In genomic region chr9:128689820-128690683, GRCh38 we compare ENCODE assay signal across 8 cellular contexts. TPM values are rescaled to one million over a fixed set of nuclear protein-coding genes. Genes with fewer than 3 reads are reported as not detected.
DNase-seq lines count a peak whose midpoint lies in the region; ATAC-seq, FAIRE-seq and TF ChIP-seq lines count a peak whose summit lies in the region.

No MANE protein-coding gene starts in this region.

- H3K4me1 Mint-ChIP-seq in activated CD8-positive, alpha-beta T cell treated with anti-CD3 and anti-CD28 coated beads, Interleukin-2, amount 10 ng/mL, durations not matched to agents 7 days and 5 days (ENCODE audit: low read depth), result peaks cover 55% of the 10 kb centered on the region

- dilution Hi-C loops in endothelial cell of umbilical vein (cut with MboI; ENCODE audit: extremely low pct_ligation_motif_present, low sequenced_read_pairs), result no loop called here

- peak overlapping the region; percentile 81 for H3K9ac ChIP-seq in endothelial cell of umbilical vein (replicated peaks; ENCODE audit: extremely low read depth, insufficient read depth, low read length)
- peak overlapping the region; percentile 78 for H3K9ac ChIP-seq in mucosa of stomach (ENCODE audit: low read length)
- peak overlapping the region; percentile 1 to 86 (median 82) for H3K9ac ChIP-seq in subcutaneous abdominal adipose tissue (ENCODE audit: low read length in 5 of 5)

- H3K27me3 ChIP-seq in endothelial cell of umbilical vein (ENCODE audit: control insufficient read depth in 2 of 2, insufficient read depth in 2 of 2, low read length in 2 of 2), result no peaks in the 10 kb centered on the region
- no peaks in the 10 kb centered on the region for H3K27me3 ChIP-seq in mucosa of stomach (ENCODE audit: control insufficient read depth, insufficient read depth, low read length)
- H3K27me3 ChIP-seq in subcutaneous abdominal adipose tissue (ENCODE audit: control insufficient read depth in 5 of 5, insufficient read depth in 4 of 5, low read length in 5 of 5), result no peaks in the 10 kb centered on the region

- peaks cover 12% of the 10 kb centered on the region for H3K4me1 ChIP-seq in endothelial cell of umbilical vein (ENCODE audit: control insufficient read depth, extremely low read depth, insufficient read depth, low read length)
- H3K4me1 ChIP-seq in mucosa of stomach (ENCODE audit: control insufficient read depth, insufficient read depth, low read length), result peaks cover 34% of the 10 kb centered on the region
- H3K4me1 ChIP-seq in subcutaneous abdominal adipose tissue (ENCODE audit: control insufficient read depth in 5 of 5, insufficient read depth in 5 of 5, low read length in 5 of 5), result peaks cover 2 to 38% (median 21%) of the 10 kb centered on the region in 5 donors

- H4K20me1 ChIP-seq in endothelial cell of umbilical vein (replicated peaks; ENCODE audit: control insufficient read depth, extremely low read depth, insufficient read depth, low read length), result peaks cover 5% of the 10 kb centered on the region

- no peak for TF ChIP-seq CTCF in endothelial cell of umbilical vein (IDR thresholded peaks at IDR 0.05; ENCODE audit: extremely low read depth in 1 of 2, insufficient read depth in 1 of 2, low read depth in 1 of 2, low read length in 2 of 2)

- CTCF ChIA-PET in activated CD8-positive, alpha-beta T cell treated with anti-CD3 and anti-CD28 coated beads, Interleukin-2, amount 10 ng/mL, durations not matched to agents 7 days and 5 days (lab: Charles Lee), result interaction anchor here (1.1 to 4.5 kb wide), 5 partner anchors 10 to 442 kb away, joined by 3 to 42 read pairs (median 5); partner anchors contain the start of genes PKN3 and ZDHHC12
- CTCF ChIA-PET in endothelial cell of umbilical vein (lab: Charles Lee), result interaction anchor here (1.8 to 2.0 kb wide), 2 partner anchors 10 to 12 kb away, joined by 6 to 8 read pairs; partner anchors contain the start of gene PKN3

- H3K79me2 ChIP-seq in endothelial cell of umbilical vein (ENCODE audit: control insufficient read depth, insufficient read depth, low read length), result peaks cover 50% of the 10 kb centered on the region

- no TSS peak for BruUV-seq in endothelial cell of umbilical vein (replicated peaks; lab: Mats Ljungman, UMichigan)

- peak overlapping the region; percentile 50 to 79 (median 78) for H3K4me3 ChIP-seq in endothelial cell of umbilical vein (replicated peaks in 1 of 3; ENCODE audit: insufficient read depth in 1 of 3, low read depth in 1 of 3, low read length in 3 of 3)
- peak overlapping the region; percentile 74 for H3K4me3 ChIP-seq in mucosa of stomach (ENCODE audit: low read length)
- H3K4me3 ChIP-seq in subcutaneous abdominal adipose tissue (ENCODE audit: low read depth in 1 of 5, low read length in 5 of 5), result peak overlapping the region; percentile 66 to 85 (median 80)

- peak overlapping the region; percentile 97 for H3K4me3 Mint-ChIP-seq in activated CD8-positive, alpha-beta T cell treated with anti-CD3 and anti-CD28 coated beads, Interleukin-2, amount 10 ng/mL, durations not matched to agents 7 days and 5 days

- H3K27ac Mint-ChIP-seq in activated CD8-positive, alpha-beta T cell treated with anti-CD3 and anti-CD28 coated beads, Interleukin-2, amount 10 ng/mL, durations not matched to agents 7 days and 5 days, result peak overlapping the region; percentile 95

- H3K36me3 Mint-ChIP-seq in activated CD8-positive, alpha-beta T cell treated with anti-CD3 and anti-CD28 coated beads, Interleukin-2, amount 10 ng/mL, durations not matched to agents 7 days and 5 days (ENCODE audit: low read depth), result peaks cover 48% of the 10 kb centered on the region

- no peak overlapping the region for H2AFZ ChIP-seq in endothelial cell of umbilical vein (ENCODE audit: low read depth, low read length)

- H3K9me1 ChIP-seq in endothelial cell of umbilical vein (replicated peaks; ENCODE audit: control insufficient read depth, extremely low read depth, insufficient read depth, low read length), result no peaks in the 10 kb centered on the region

- POLR2A ChIA-PET in activated CD8-positive, alpha-beta T cell treated with anti-CD3 and anti-CD28 coated beads, Interleukin-2, amount 10 ng/mL, durations not matched to agents 7 days and 5 days (lab: Charles Lee), result interaction anchor here (0.7 to 2.5 kb wide), 10 partner anchors 8 to 139 kb away, joined by 3 to 8 read pairs (median 6); partner anchors contain the start of gene ZDHHC12
- POLR2A ChIA-PET in endothelial cell of umbilical vein (lab: Charles Lee), result interaction anchor here (0.9 kb wide), 1 partner anchor 138 kb away, joined by 3 read pairs; the partner anchor contains the start of gene SPTAN1

- H3K27ac ChIP-seq in endothelial cell of umbilical vein (ENCODE audit: insufficient read depth, low read depth, low read length) (peak overlapping the region; percentile 39), subcutaneous abdominal adipose tissue (ENCODE audit: low read depth, low read length) (peak overlapping the region; percentile 14)

- H3K9me3 ChIP-seq in endothelial cell of umbilical vein (replicated peaks; ENCODE audit: control insufficient read depth, insufficient read depth, low read length), result no peaks in the 10 kb centered on the region
- H3K9me3 ChIP-seq in mucosa of stomach (ENCODE audit: control insufficient read depth, low read length), result no peaks in the 10 kb centered on the region
- no peaks in the 10 kb centered on the region for H3K9me3 ChIP-seq in subcutaneous abdominal adipose tissue (ENCODE audit: control insufficient read depth in 5 of 5, low read length in 5 of 5)

- no peaks in the 10 kb centered on the region for H3K9me3 Mint-ChIP-seq in activated CD8-positive, alpha-beta T cell treated with anti-CD3 and anti-CD28 coated beads, Interleukin-2, amount 10 ng/mL, durations not matched to agents 7 days and 5 days (ENCODE audit: insufficient read depth)

- peak; percentile 18 for DNase-seq in NK-92 treated with Interleukin-12 subunit alpha and Interleukin-12 subunit beta, amount 100 ng/mL, for 24 hours (lab: John Stamatoyannopoulos, UW)
- DNase-seq in NK-92 (lab: John Stamatoyannopoulos, UW; ENCODE audit: unreplicated experiment), result no peak
- peak; percentile 14 for DNase-seq in NCI-H1105 treated with DMSO at 0.1 percent for 48 hours (lab: John Stamatoyannopoulos, UW)
- DNase-seq in activated CD8-positive, alpha-beta T cell treated with anti-CD3 and anti-CD28 coated beads, Interleukin-2, amount 10 ng/mL, durations not matched to agents 7 days and 5 days, result peak; percentile 67
- DNase-seq in endothelial cell of umbilical vein (ENCODE audit: low read depth, low spot score), result peak; percentile 15

- no peaks in the 10 kb centered on the region for H3K27me3 Mint-ChIP-seq in activated CD8-positive, alpha-beta T cell treated with anti-CD3 and anti-CD28 coated beads, Interleukin-2, amount 10 ng/mL, durations not matched to agents 7 days and 5 days (ENCODE audit: low read depth)

- H3K36me3 ChIP-seq in endothelial cell of umbilical vein (ENCODE audit: control insufficient read depth in 2 of 2, extremely low read depth in 1 of 2, insufficient read depth in 2 of 2, low read length in 2 of 2) (peaks cover 17 to 20% of the 10 kb centered on the region in 2 experiments), mucosa of stomach (ENCODE audit: control insufficient read depth, insufficient read depth, low read length) (no peaks in the 10 kb centered on the region), subcutaneous abdominal adipose tissue (ENCODE audit: control insufficient read depth in 5 of 5, insufficient read depth in 5 of 5, low read length in 5 of 5) (peaks cover 20 to 34% (median 26%) of the 10 kb centered on the region in 5 donors)

- peak; percentile 21 for TF ChIP-seq POLR2A in endothelial cell of umbilical vein (IDR thresholded peaks at IDR 0.05; ENCODE audit: low read depth, low read length)

- no peak for ATAC-seq in activated CD8-positive, alpha-beta T cell treated with anti-CD3 and anti-CD28 coated beads, Interleukin-2, amount 10 ng/mL, durations not matched to agents 7 days and 5 days
- ATAC-seq in GM21723 (IDR thresholded peaks at IDR 0.05; ENCODE audit: unreplicated experiment), result no peak

- H3K4me2 ChIP-seq in endothelial cell of umbilical vein (ENCODE audit: insufficient read depth, low read length), result peak overlapping the region; percentile 95

- FAIRE-seq in endothelial cell of umbilical vein (lab: Jason Lieb, UNC), result no peak

- intact Hi-C loops in endothelial cell of umbilical vein (cut with micrococcal nuclease), result loop anchor here (1.0 to 5.0 kb wide), 5 partner anchors 12 to 138 kb away; partner anchors contain the start of genes DYNC2I2, PKN3, SPTAN1 and ZDHHC12

RNA-seq across cellular contexts. Expression of gene SET, which starts 1.0 kb away (rescaled TPM):
- total RNA-seq in activated CD8-positive, alpha-beta T cell treated with anti-CD3 and anti-CD28 coated beads, Interleukin-2, amount 10 ng/mL, durations not matched to agents 7 days and 5 days, result 100 to 1,000 TPM; 574 to 607 TPM
- total RNA-seq in endothelial cell of umbilical vein, result 448 and 483 TPM in 2 replicates
- polyA plus RNA-seq in endothelial cell of umbilical vein, result 61.1 and 96.9 TPM in 2 replicates
- polyA plus RNA-seq in endothelial cell of umbilical vein (2011; cell fraction: cytosol; rRNA removed), result 102 and 105 TPM in 2 replicates
- polyA plus RNA-seq in endothelial cell of umbilical vein (2011; cell fraction: nucleus; rRNA removed), result 97.8 and 153 TPM in 2 replicates
- polyA plus RNA-seq in endothelial cell of umbilical vein (2012), result 325 and 505 TPM in 2 replicates
- polyA minus RNA-seq in endothelial cell of umbilical vein, result 90.4 and 106 TPM in 2 replicates
- 487 TPM for polyA minus RNA-seq in endothelial cell of umbilical vein (2011; cell fraction: cytosol; rRNA and poly(A)+ RNA removed)
- polyA minus RNA-seq in endothelial cell of umbilical vein (2011; cell fraction: nucleus; rRNA and poly(A)+ RNA removed), result 47.0 and 61.7 TPM in 2 replicates

RNA-seq across cellular contexts. Expression of gene PKN3, which starts 12.3 kb away (rescaled TPM):
- 1 to 10 TPM; 7.6 to 8.0 TPM for total RNA-seq in activated CD8-positive, alpha-beta T cell treated with anti-CD3 and anti-CD28 coated beads, Interleukin-2, amount 10 ng/mL, durations not matched to agents 7 days and 5 days
- total RNA-seq in endothelial cell of umbilical vein, result 39.3 and 40.4 TPM in 2 replicates
- 27.0 and 29.5 TPM in 2 replicates for polyA plus RNA-seq in endothelial cell of umbilical vein
- polyA plus RNA-seq in endothelial cell of umbilical vein (2011; cell fraction: cytosol; rRNA removed), result 23.3 and 25.2 TPM in 2 replicates
- 78.3 and 78.6 TPM in 2 replicates for polyA plus RNA-seq in endothelial cell of umbilical vein (2011; cell fraction: nucleus; rRNA removed)
- polyA plus RNA-seq in endothelial cell of umbilical vein (2012), result 25.5 and 27.3 TPM in 2 replicates
- 17.7 and 28.9 TPM in 2 replicates for polyA minus RNA-seq in endothelial cell of umbilical vein
- polyA minus RNA-seq in endothelial cell of umbilical vein (2011; cell fraction: cytosol; rRNA and poly(A)+ RNA removed), result 44.7 TPM
- 13.8 and 18.9 TPM in 2 replicates for polyA minus RNA-seq in endothelial cell of umbilical vein (2011; cell fraction: nucleus; rRNA and poly(A)+ RNA removed)

RNA-seq across cellular contexts. Expression of gene DYNC2I2, which starts 33.4 kb away (rescaled TPM):
- total RNA-seq in activated CD8-positive, alpha-beta T cell treated with anti-CD3 and anti-CD28 coated beads, Interleukin-2, amount 10 ng/mL, durations not matched to agents 7 days and 5 days, result 10 to 100 TPM; 68.9 to 76.3 TPM
- 68.5 and 73.6 TPM in 2 replicates for total RNA-seq in endothelial cell of umbilical vein
- polyA plus RNA-seq in endothelial cell of umbilical vein, result 82.6 and 88.5 TPM in 2 replicates
- polyA plus RNA-seq in endothelial cell of umbilical vein (2011; cell fraction: cytosol; rRNA removed), result 56.2 and 80.5 TPM in 2 replicates
- 74.6 and 80.8 TPM in 2 replicates for polyA plus RNA-seq in endothelial cell of umbilical vein (2011; cell fraction: nucleus; rRNA removed)
- 39.7 and 41.2 TPM in 2 replicates for polyA plus RNA-seq in endothelial cell of umbilical vein (2012)
- 32.9 and 45.3 TPM in 2 replicates for polyA minus RNA-seq in endothelial cell of umbilical vein
- polyA minus RNA-seq in endothelial cell of umbilical vein (2011; cell fraction: cytosol; rRNA and poly(A)+ RNA removed), result 181 TPM
- 21.7 and 31.4 TPM in 2 replicates for polyA minus RNA-seq in endothelial cell of umbilical vein (2011; cell fraction: nucleus; rRNA and poly(A)+ RNA removed)

RNA-seq across cellular contexts. Expression of gene ZDHHC12, which starts 33.9 kb away (rescaled TPM):
- 10 to 100 TPM; 80.4 to 88.4 TPM for total RNA-seq in activated CD8-positive, alpha-beta T cell treated with anti-CD3 and anti-CD28 coated beads, Interleukin-2, amount 10 ng/mL, durations not matched to agents 7 days and 5 days
- total RNA-seq in endothelial cell of umbilical vein, result 28.8 and 31.1 TPM in 2 replicates
- polyA plus RNA-seq in endothelial cell of umbilical vein, result 62.0 and 86.1 TPM in 2 replicates
- 37.2 and 63.3 TPM in 2 replicates for polyA plus RNA-seq in endothelial cell of umbilical vein (2011; cell fraction: cytosol; rRNA removed)
- 18.7 and 18.9 TPM in 2 replicates for polyA plus RNA-seq in endothelial cell of umbilical vein (2011; cell fraction: nucleus; rRNA removed)
- polyA plus RNA-seq in endothelial cell of umbilical vein (2012), result 23.6 and 23.9 TPM in 2 replicates
- 22.3 and 32.5 TPM in 2 replicates for polyA minus RNA-seq in endothelial cell of umbilical vein
- 67.2 TPM for polyA minus RNA-seq in endothelial cell of umbilical vein (2011; cell fraction: cytosol; rRNA and poly(A)+ RNA removed)
- 5.3 and 7.6 TPM in 2 replicates for polyA minus RNA-seq in endothelial cell of umbilical vein (2011; cell fraction: nucleus; rRNA and poly(A)+ RNA removed)
